8 cellular contexts compared by ENCODE assay signal in the genomic region with DNA sequence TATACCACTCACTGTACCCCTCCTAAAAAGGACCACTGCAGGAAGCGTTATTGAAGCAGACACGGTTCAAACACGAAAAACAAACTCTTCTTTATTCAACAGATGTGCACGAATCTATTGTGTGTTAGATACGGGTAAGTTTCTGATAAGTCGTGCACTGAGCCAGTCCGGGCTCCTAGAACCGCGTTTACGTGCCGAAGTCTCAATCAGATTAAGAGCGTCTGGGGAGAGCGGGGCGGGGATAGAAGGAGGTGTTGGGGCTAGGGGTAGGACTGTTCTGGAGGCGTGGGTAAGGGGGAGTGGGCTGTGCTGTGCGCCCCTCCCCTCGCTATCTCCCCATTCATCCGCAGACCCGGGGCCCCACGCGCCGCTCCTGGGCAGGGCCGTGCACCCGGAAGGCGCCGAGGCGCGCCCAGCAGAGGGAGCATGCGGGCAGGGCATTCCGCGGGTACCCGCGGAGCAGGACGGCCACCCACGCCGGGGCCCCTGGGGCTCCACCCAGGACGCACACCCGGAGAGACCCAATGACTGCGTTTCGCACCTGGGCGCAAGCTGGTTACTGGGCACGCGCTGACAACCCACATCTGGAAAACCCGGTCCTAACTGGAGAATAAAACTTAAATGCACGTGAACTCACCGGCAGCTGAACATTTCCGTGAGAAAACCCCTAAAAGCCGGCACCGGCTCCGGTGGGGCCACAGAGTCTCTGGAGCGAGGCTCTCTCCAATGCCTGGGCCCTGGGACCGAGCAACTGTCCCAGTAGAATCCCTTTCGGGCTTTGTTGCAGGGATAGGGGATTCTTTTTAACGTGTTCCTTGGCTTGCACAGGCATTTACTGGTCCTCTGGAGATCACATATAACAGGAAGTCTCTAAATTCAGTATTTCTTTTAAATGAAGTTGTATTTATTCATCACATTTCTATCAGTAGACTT. TPM values are rescaled to one million over a fixed set of nuclear protein-coding genes. Genes with fewer than 3 reads are reported as not detected.
DNase-seq lines count a peak whose midpoint lies in the region; ATAC-seq lines count a peak whose summit lies in the region.

No MANE protein-coding gene starts in this region.

- peak overlapping the region; percentile 72 for H3K4me3 Mint-ChIP-seq in activated T-helper 2 cell treated with anti-CD3 and anti-CD28 coated beads, Interferon-gamma antibody, Interleukin-2, Interleukin-4, amounts not matched to agents 10 μg/mL and 5 μg/mL and 100 μg/mL, durations not matched to agents 14 hours and 24 hours and 36 hours (ENCODE audit: low read depth)
- H3K4me3 Mint-ChIP-seq in natural killer cell treated with Interleukin-12 subunit alpha and Interleukin-12 subunit beta and Interleukin-15 and Interleukin-18, amount 100 ng/mL, for 72 hours: peak overlapping the region; percentile 88

- peak; percentile 82 for ATAC-seq in GM21381 (IDR thresholded peaks at IDR 0.05; ENCODE audit: unreplicated experiment)
- ATAC-seq in natural killer cell treated with Interleukin-12 subunit alpha and Interleukin-12 subunit beta and Interleukin-15 and Interleukin-18, amount 100 ng/mL, for 72 hours: peak; percentile 95

- intact Hi-C loops in activated T-helper 2 cell treated with anti-CD3 and anti-CD28 coated beads, Interferon-gamma antibody, Interleukin-2, Interleukin-4, amounts not matched to agents 10 μg/mL and 5 μg/mL and 100 μg/mL, durations not matched to agents 14 hours and 24 hours and 36 hours (cut with micrococcal nuclease): loop anchor here (1.0 to 5.0 kb wide), 9 partner anchors 13 to 693 kb away; a partner anchor contains a TSS

- H3K27me3 Mint-ChIP-seq in activated T-helper 2 cell treated with anti-CD3 and anti-CD28 coated beads, Interferon-gamma antibody, Interleukin-2, Interleukin-4, amounts not matched to agents 10 μg/mL and 5 μg/mL and 100 μg/mL, durations not matched to agents 14 hours and 24 hours and 36 hours (ENCODE audit: low read depth): no peaks in the 10 kb centered on the region
- H3K27me3 Mint-ChIP-seq in natural killer cell treated with Interleukin-12 subunit alpha and Interleukin-12 subunit beta and Interleukin-15 and Interleukin-18, amount 100 ng/mL, for 72 hours: peaks cover 0 to 5% of the 10 kb centered on the region in 2 donors

- peak overlapping the region; percentile 98 for H3K27ac Mint-ChIP-seq in activated T-helper 2 cell treated with anti-CD3 and anti-CD28 coated beads, Interferon-gamma antibody, Interleukin-2, Interleukin-4, amounts not matched to agents 10 μg/mL and 5 μg/mL and 100 μg/mL, durations not matched to agents 14 hours and 24 hours and 36 hours
- H3K27ac Mint-ChIP-seq in natural killer cell treated with Interleukin-12 subunit alpha and Interleukin-12 subunit beta and Interleukin-15 and Interleukin-18, amount 100 ng/mL, for 72 hours: peak overlapping the region; percentile 89 to 94

- peaks cover 42% of the 10 kb centered on the region for H3K4me1 Mint-ChIP-seq in activated T-helper 2 cell treated with anti-CD3 and anti-CD28 coated beads, Interferon-gamma antibody, Interleukin-2, Interleukin-4, amounts not matched to agents 10 μg/mL and 5 μg/mL and 100 μg/mL, durations not matched to agents 14 hours and 24 hours and 36 hours (ENCODE audit: low read depth)
- peaks cover 20 to 21% of the 10 kb centered on the region in 2 donors for H3K4me1 Mint-ChIP-seq in natural killer cell treated with Interleukin-12 subunit alpha and Interleukin-12 subunit beta and Interleukin-15 and Interleukin-18, amount 100 ng/mL, for 72 hours (ENCODE audit: low read depth in 2 of 2)

- H3K36me3 Mint-ChIP-seq in activated T-helper 2 cell treated with anti-CD3 and anti-CD28 coated beads, Interferon-gamma antibody, Interleukin-2, Interleukin-4, amounts not matched to agents 10 μg/mL and 5 μg/mL and 100 μg/mL, durations not matched to agents 14 hours and 24 hours and 36 hours (ENCODE audit: low read depth): no peaks in the 10 kb centered on the region
- H3K36me3 Mint-ChIP-seq in natural killer cell treated with Interleukin-12 subunit alpha and Interleukin-12 subunit beta and Interleukin-15 and Interleukin-18, amount 100 ng/mL, for 72 hours: no peaks in the 10 kb centered on the region

- H3K9me3 Mint-ChIP-seq in activated T-helper 2 cell treated with anti-CD3 and anti-CD28 coated beads, Interferon-gamma antibody, Interleukin-2, Interleukin-4, amounts not matched to agents 10 μg/mL and 5 μg/mL and 100 μg/mL, durations not matched to agents 14 hours and 24 hours and 36 hours: no peaks in the 10 kb centered on the region
- H3K9me3 Mint-ChIP-seq in natural killer cell treated with Interleukin-12 subunit alpha and Interleukin-12 subunit beta and Interleukin-15 and Interleukin-18, amount 100 ng/mL, for 72 hours: no peaks in the 10 kb centered on the region

- DNase-seq in DMS153 (lab: John Stamatoyannopoulos, UW) (peak; percentile 40), HT-29 (ENCODE audit: low spot score) (peak; percentile 88), RKO (ENCODE audit: low spot score) (peak; percentile 91), fibroblast of peridontal ligament (ENCODE audit: extremely low read depth) (peak; percentile 73)
- DNase-seq in activated T-helper 2 cell treated with anti-CD3 and anti-CD28 coated beads, Interferon-gamma antibody, Interleukin-2, Interleukin-4, amounts not matched to agents 10 μg/mL and 5 μg/mL and 100 μg/mL, durations not matched to agents 14 hours and 24 hours and 36 hours (ENCODE audit: low spot score): peak; percentile 88
- peak; percentile 94 for DNase-seq in natural killer cell treated with Interleukin-12 subunit alpha and Interleukin-12 subunit beta and Interleukin-15 and Interleukin-18, amount 100 ng/mL, for 72 hours (ENCODE audit: low spot score)
- peak; percentile 91 for DNase-seq in stimulated activated naive CD4-positive, alpha-beta T cell treated with Interleukin-2 at 50 U/mL for 16 hours (lab: John Stamatoyannopoulos, UW)

RNA-seq across cellular contexts. Expression of a gene that starts 40.6 kb away (rescaled TPM):
- total RNA-seq in HT-29 (2014; rRNA removed; shearing (Covaris generic)): 152 and 157 TPM in 2 replicates
- total RNA-seq in activated T-helper 2 cell treated with anti-CD3 and anti-CD28 coated beads, Interferon-gamma antibody, Interleukin-2, Interleukin-4, amounts not matched to agents 10 μg/mL and 5 μg/mL and 100 μg/mL, durations not matched to agents 14 hours and 24 hours and 36 hours: 48.6 and 49.6 TPM in 2 replicates
- 10 to 100 TPM; 28.0 to 63.8 TPM for total RNA-seq in natural killer cell treated with Interleukin-12 subunit alpha and Interleukin-12 subunit beta and Interleukin-15 and Interleukin-18, amount 100 ng/mL, for 72 hours

RNA-seq across cellular contexts. Expression of a gene that starts 49.8 kb away (rescaled TPM):
- 4.4 and 5.1 TPM in 2 replicates for total RNA-seq in HT-29 (2014; rRNA removed; shearing (Covaris generic))
- total RNA-seq in activated T-helper 2 cell treated with anti-CD3 and anti-CD28 coated beads, Interferon-gamma antibody, Interleukin-2, Interleukin-4, amounts not matched to agents 10 μg/mL and 5 μg/mL and 100 μg/mL, durations not matched to agents 14 hours and 24 hours and 36 hours: 8.4 and 11.8 TPM in 2 replicates
- 1 to 10 TPM; 7.9 to 9.8 TPM for total RNA-seq in natural killer cell treated with Interleukin-12 subunit alpha and Interleukin-12 subunit beta and Interleukin-15 and Interleukin-18, amount 100 ng/mL, for 72 hours

Comparison
In these comparisons a context has a peak if more than half of its experiments do, and no peak if none do; other contexts are left out.
1. Peak in every context shown above with its lines: DNase-seq and ATAC-seq.
2. DNase-seq: peak in every context shown above with its lines; median percentile 94 in natural killer cell treated with Interleukin-12 subunit alpha and Interleukin-12 subunit beta and Interleukin-15 and Interleukin-18, amount 100 ng/mL, for 72 hours; 91 in RKO; 91 in stimulated activated naive CD4-positive, alpha-beta T cell treated with Interleukin-2 at 50 U/mL for 16 hours; 88 in HT-29; 88 in activated T-helper 2 cell treated with anti-CD3 and anti-CD28 coated beads, Interferon-gamma antibody, Interleukin-2, Interleukin-4, amounts not matched to agents 10 μg/mL and 5 μg/mL and 100 μg/mL, durations not matched to agents 14 hours and 24 hours and 36 hours; 73 in fibroblast of peridontal ligament; 40 in DMS153.